16 cellular contexts compared by ENCODE assay signal in the genomic region with DNA sequence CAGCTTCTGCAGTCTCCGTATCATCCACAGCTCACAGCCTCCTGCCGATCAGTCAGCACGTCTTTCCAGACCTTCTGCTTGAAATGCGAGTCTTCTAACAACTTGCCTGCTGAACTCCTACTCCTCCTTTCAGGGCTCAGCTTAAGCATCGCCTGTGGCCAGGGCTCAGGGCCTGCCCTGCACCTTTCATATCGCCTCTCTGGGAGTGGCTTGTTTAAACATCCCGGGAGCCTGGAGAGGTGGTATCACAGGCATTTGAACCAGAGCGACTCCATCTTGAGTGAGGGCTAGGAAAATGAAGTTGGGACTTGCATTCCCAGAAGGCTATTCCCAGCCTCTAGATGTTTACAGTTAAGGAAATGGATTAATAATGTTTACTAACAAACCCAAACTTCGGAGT. TPM values are rescaled to one million over a fixed set of nuclear protein-coding genes. Genes with fewer than 3 reads are reported as not detected.
"Had no signal": no experiment of that assay in that cellular context is flagged by ENCODE, and none has a peak within 500 bp of the region (broad histone marks: within the 10 kb centered on the region; RNA-seq: fewer than 3 reads in every experiment).

No MANE protein-coding gene starts in this region.

- H3K9me3 Mint-ChIP-seq: activated naive CD8-positive, alpha-beta T cell treated with anti-CD3 and anti-CD28 coated beads, Interleukin-2, amount 50 U/mL, for 24 hours; activated T-helper 1 cell treated with anti-CD3 and anti-CD28 coated beads, Interleukin-12 subunit alpha, Interleukin-12 subunit beta, Interleukin-2, Interleukin-4 antibody, amounts not matched to agents 30 ng/mL and 10 ng/mL and 1 ng/mL, durations not matched to agents 14 hours and 24 hours and 36 hours; stimulated activated memory B cell treated with anti-CD40 and anti-IgM and Interleukin-4, amounts not matched to agents 10 μg/mL and 1 μg/mL and 100 μg/mL, for 72 hours had no signal

- H3K27ac Mint-ChIP-seq: activated CD8-positive, alpha-beta T cell treated with anti-CD3 and anti-CD28 coated beads, Interleukin-2, amount 10 ng/mL, durations not matched to agents 7 days and 5 days; activated naive CD8-positive, alpha-beta T cell treated with anti-CD3 and anti-CD28 coated beads, Interleukin-2, amount 50 U/mL, for 24 hours; activated T-helper 1 cell treated with anti-CD3 and anti-CD28 coated beads, Interleukin-12 subunit alpha, Interleukin-12 subunit beta, Interleukin-2, Interleukin-4 antibody, amounts not matched to agents 30 ng/mL and 10 ng/mL and 1 ng/mL, durations not matched to agents 14 hours and 24 hours and 36 hours had no signal

- H3K4me1 ChIP-seq: ascending aorta, gastrocnemius medialis, right atrium auricular region had no signal

- H3K27ac ChIP-seq: ascending aorta, WERI-Rb-1 had no signal

- H3K4me3 Mint-ChIP-seq: activated CD8-positive, alpha-beta T cell treated with anti-CD3 and anti-CD28 coated beads, Interleukin-2, amount 10 ng/mL, durations not matched to agents 7 days and 5 days; activated naive CD8-positive, alpha-beta T cell treated with anti-CD3 and anti-CD28 coated beads, Interleukin-2, amount 50 U/mL, for 24 hours; activated T-helper 1 cell treated with anti-CD3 and anti-CD28 coated beads, Interleukin-12 subunit alpha, Interleukin-12 subunit beta, Interleukin-2, Interleukin-4 antibody, amounts not matched to agents 30 ng/mL and 10 ng/mL and 1 ng/mL, durations not matched to agents 14 hours and 24 hours and 36 hours had no signal

- H3K9me3 ChIP-seq: ascending aorta, gastrocnemius medialis, left lung, right atrium auricular region, upper lobe of left lung had no signal

- H3K27me3 ChIP-seq: ascending aorta, left lung, right atrium auricular region, upper lobe of left lung had no signal

- H3K36me3 ChIP-seq: ascending aorta, gastrocnemius medialis, left lung, right atrium auricular region, upper lobe of left lung, WERI-Rb-1 had no signal

- H3K4me3 ChIP-seq: ascending aorta, gastrocnemius medialis, left lung, right atrium auricular region, upper lobe of left lung had no signal

- DNase-seq: activated CD4-positive, alpha-beta T cell treated with anti-CD3 and anti-CD28 coated beads for 4 hours; activated CD8-positive, alpha-beta T cell treated with anti-CD3 and anti-CD28 coated beads, Interleukin-2, amount 10 ng/mL, durations not matched to agents 7 days and 5 days; activated naive CD4-positive, alpha-beta T cell; activated naive CD8-positive, alpha-beta T cell treated with anti-CD3 and anti-CD28 coated beads, Interleukin-2, amount 50 U/mL, for 24 hours; gastrocnemius medialis; mesendoderm; substantia nigra; T-helper 1 cell; upper lobe of left lung; WERI-Rb-1 had no signal

- H3K36me3 Mint-ChIP-seq: stimulated activated memory B cell treated with anti-CD40 and anti-IgM and Interleukin-4, amounts not matched to agents 10 μg/mL and 1 μg/mL and 100 μg/mL, for 72 hours had no signal

- ATAC-seq: activated CD8-positive, alpha-beta T cell treated with anti-CD3 and anti-CD28 coated beads, Interleukin-2, amount 10 ng/mL, durations not matched to agents 7 days and 5 days; activated naive CD8-positive, alpha-beta T cell treated with anti-CD3 and anti-CD28 coated beads, Interleukin-2, amount 50 U/mL, for 24 hours had no signal

RNA-seq across cellular contexts. Expression of a gene that starts 16.8 kb away (rescaled TPM):
- total RNA-seq: bronchial epithelial cell had no signal
